8 cellular contexts compared by ENCODE assay signal in genomic region chr18:63970803-63971191, GRCh38. TPM values are rescaled to one million over a fixed set of nuclear protein-coding genes. Genes with fewer than 3 reads are reported as not detected.
A peak's percentile ranks its signal among the peaks of the same experiment; 100 is the strongest.
DNase-seq lines count a peak whose midpoint lies in the region; ATAC-seq, FAIRE-seq and TF ChIP-seq lines count a peak whose summit lies in the region.

No MANE protein-coding gene starts in this region.

- H3K27ac ChIP-seq in astrocyte (ENCODE audit: low read depth, low read length) (peak overlapping the region; percentile 94), iPS-20b (ENCODE audit: low read length) (peak overlapping the region; percentile 59), skin epidermis (peak overlapping the region; percentile 51 to 100 (median 98))

- CTCF ChIA-PET in activated CD8-positive, alpha-beta memory T cell treated with anti-CD3 and anti-CD28 coated beads, Interleukin-2, amount 10 ng/mL, durations not matched to agents 7 days and 5 days (lab: Charles Lee) = no interaction called here

- H2AFZ ChIP-seq in astrocyte (ENCODE audit: low read depth, low read length) = peak overlapping the region; percentile 91

- no peaks in the 10 kb centered on the region for H3K36me3 Mint-ChIP-seq in activated CD8-positive, alpha-beta memory T cell treated with anti-CD3 and anti-CD28 coated beads, Interleukin-2, amount 10 ng/mL, durations not matched to agents 7 days and 5 days
- no peaks in the 10 kb centered on the region for H3K36me3 Mint-ChIP-seq in astrocyte (ENCODE audit: low read depth, unreplicated experiment)

- H3K79me2 ChIP-seq in astrocyte (ENCODE audit: insufficient read depth, low read length) = peaks cover 20% of the 10 kb centered on the region

- FAIRE-seq in astrocyte (lab: Jason Lieb, UNC) = no peak

- H3K9ac ChIP-seq in astrocyte (ENCODE audit: low read length) = peak overlapping the region; percentile 97
- peak overlapping the region; percentile 78 for H3K9ac ChIP-seq in iPS-20b (ENCODE audit: low read depth, low read length)

- TF ChIP-seq CTCF in astrocyte (IDR thresholded peaks at IDR 0.05; ENCODE audit: insufficient read depth, low read depth, low read length) = no peak

- H3K36me3 ChIP-seq in MG63 (0 out of 2 replicates have a peak, but pooled peaks cover 2% of the 10 kb centered on the region), astrocyte (ENCODE audit: insufficient read depth, low read length) (no peaks in the 10 kb centered on the region), iPS-20b (ENCODE audit: insufficient read depth, low read depth, low read length) (no peaks in the 10 kb centered on the region)

- H3K9me3 Mint-ChIP-seq in activated CD8-positive, alpha-beta memory T cell treated with anti-CD3 and anti-CD28 coated beads, Interleukin-2, amount 10 ng/mL, durations not matched to agents 7 days and 5 days (ENCODE audit: low read depth) = no peaks in the 10 kb centered on the region
- no peaks in the 10 kb centered on the region for H3K9me3 Mint-ChIP-seq in astrocyte (ENCODE audit: unreplicated experiment)

- H3K4me1 Mint-ChIP-seq in activated CD8-positive, alpha-beta memory T cell treated with anti-CD3 and anti-CD28 coated beads, Interleukin-2, amount 10 ng/mL, durations not matched to agents 7 days and 5 days = peaks cover 26% of the 10 kb centered on the region
- H3K4me1 Mint-ChIP-seq in astrocyte (ENCODE audit: low read depth, unreplicated experiment) = peaks cover 13% of the 10 kb centered on the region

- H3K27me3 ChIP-seq in MG63 (no peaks in the 10 kb centered on the region), astrocyte (ENCODE audit: insufficient read depth, low read length) (no peaks in the 10 kb centered on the region), iPS-20b (ENCODE audit: insufficient read depth, low read length) (peaks cover 47% of the 10 kb centered on the region)

- peak overlapping the region; percentile 99 for H3K4me2 ChIP-seq in astrocyte (ENCODE audit: low read length)

- peak overlapping the region; percentile 92 for H3K4me3 ChIP-seq in MG63
- peak overlapping the region; percentile 89 for H3K4me3 ChIP-seq in astrocyte (ENCODE audit: insufficient read depth, low read depth, low read length)
- H3K4me3 ChIP-seq in iPS-20b (ENCODE audit: low read length) = peak overlapping the region; percentile 77
- H3K4me3 ChIP-seq in skin epidermis = peak overlapping the region; percentile 71 to 90 (median 83)

- H3K4me3 Mint-ChIP-seq in activated CD8-positive, alpha-beta memory T cell treated with anti-CD3 and anti-CD28 coated beads, Interleukin-2, amount 10 ng/mL, durations not matched to agents 7 days and 5 days = peak overlapping the region; percentile 84
- peak overlapping the region; percentile 96 for H3K4me3 Mint-ChIP-seq in astrocyte (ENCODE audit: unreplicated experiment)

- no peak for DNase-seq in activated CD8-positive, alpha-beta memory T cell treated with anti-CD3 and anti-CD28 coated beads, Interleukin-2, amount 10 ng/mL, durations not matched to agents 7 days and 5 days
- no peak for DNase-seq in activated CD8-positive, alpha-beta memory T cell treated with anti-CD3 and anti-CD28 coated beads, Interleukin-2, amount 50 U/mL, for 4 hours
- DNase-seq in MG63 (peak; percentile 31), astrocyte (ENCODE audit: low read depth) (no peak), retina (no peak), NCI-H1694 treated with DMSO at 0.1 percent for 48 hours (lab: John Stamatoyannopoulos, UW) (no peak)

- no peaks in the 10 kb centered on the region for H3K9me3 ChIP-seq in MG63
- H3K9me3 ChIP-seq in astrocyte (ENCODE audit: insufficient read depth, low read depth, low read length) = no peaks in the 10 kb centered on the region
- H3K9me3 ChIP-seq in iPS-20b (ENCODE audit: insufficient read depth, low read depth, low read length) = no peaks in the 10 kb centered on the region

- ATAC-seq in activated CD8-positive, alpha-beta memory T cell treated with anti-CD3 and anti-CD28 coated beads, Interleukin-2, amount 10 ng/mL, durations not matched to agents 7 days and 5 days = no peak

- H3K27ac Mint-ChIP-seq in activated CD8-positive, alpha-beta memory T cell treated with anti-CD3 and anti-CD28 coated beads, Interleukin-2, amount 10 ng/mL, durations not matched to agents 7 days and 5 days = peak overlapping the region; percentile 86
- peak overlapping the region; percentile 94 for H3K27ac Mint-ChIP-seq in astrocyte (ENCODE audit: unreplicated experiment)

- H3K4me1 ChIP-seq in astrocyte (ENCODE audit: insufficient read depth, low read length) = peaks cover 12% of the 10 kb centered on the region
- H3K4me1 ChIP-seq in iPS-20b (ENCODE audit: insufficient read depth, low read length) = peaks cover 16% of the 10 kb centered on the region

- no peaks in the 10 kb centered on the region for H3K27me3 Mint-ChIP-seq in activated CD8-positive, alpha-beta memory T cell treated with anti-CD3 and anti-CD28 coated beads, Interleukin-2, amount 10 ng/mL, durations not matched to agents 7 days and 5 days
- H3K27me3 Mint-ChIP-seq in astrocyte (ENCODE audit: low read depth, unreplicated experiment) = no peaks in the 10 kb centered on the region

- H4K20me1 ChIP-seq in astrocyte (ENCODE audit: insufficient read depth, low read length) = peaks cover 6% of the 10 kb centered on the region

RNA-seq across cellular contexts. Expression of gene SERPINB8, which starts 0.9 kb away (rescaled TPM):
- total RNA-seq in activated CD8-positive, alpha-beta memory T cell treated with anti-CD3 and anti-CD28 coated beads, Interleukin-2, amount 10 ng/mL, durations not matched to agents 7 days and 5 days = 1 to 10 TPM; 2.9 to 7.2 TPM
- total RNA-seq in MG63 (2014; rRNA removed; shearing (Covaris generic); ENCODE audit: low replicate concordance) = 2.8 and 3.9 TPM in 2 replicates
- 13.1 and 14.1 TPM in 2 replicates for total RNA-seq in astrocyte

RNA-seq across cellular contexts. Expression of gene HMSD, which starts 21.7 kb away (rescaled TPM):
- 1 to 10 TPM; 1.6 to 5.5 TPM for total RNA-seq in activated CD8-positive, alpha-beta memory T cell treated with anti-CD3 and anti-CD28 coated beads, Interleukin-2, amount 10 ng/mL, durations not matched to agents 7 days and 5 days
- not detected in 2 replicates for total RNA-seq in MG63 (2014; rRNA removed; shearing (Covaris generic); ENCODE audit: low replicate concordance)
- 1.0 TPM in 1 of 2 replicates, not detected in the other for total RNA-seq in astrocyte
